ENCODE assay signal across 9 cellular contexts in genomic region chr7:129187681-129188371, GRCh38. TPM values are rescaled to one million over a fixed set of nuclear protein-coding genes. Genes with fewer than 3 reads are reported as not detected.
DNase-seq lines count a peak whose midpoint lies in the region; ATAC-seq and TF ChIP-seq lines count a peak whose summit lies in the region.
"Had no signal": no experiment of that assay in that cellular context is flagged by ENCODE, and none has a peak within 500 bp of the region (broad histone marks: within the 10 kb centered on the region; RNA-seq: fewer than 3 reads in every experiment).

No MANE protein-coding gene starts in this region.

- H3K79me1 ChIP-seq in H9 (ENCODE audit: insufficient read depth, low read depth, low read length, poor library complexity, severe bottlenecking): peaks cover 6% of the 10 kb centered on the region

- H2BK12ac ChIP-seq in H9 (ENCODE audit: insufficient read length, low read depth, low read length): no peak overlapping the region

- H2BK5ac ChIP-seq in H9 (ENCODE audit: insufficient read length, low read length): no peak overlapping the region

- H3K18ac ChIP-seq in H9 (ENCODE audit: insufficient read length, low read depth, low read length): peak overlapping the region; percentile 41

- peaks cover 13% of the 10 kb centered on the region; the same call in 1 of the 2 replicates for H3K27me3 ChIP-seq in ACC112 (ENCODE audit: insufficient read depth, low read length)
- H3K27me3 ChIP-seq in H9 (ENCODE audit: insufficient read depth, low read length): peaks cover 3% of the 10 kb centered on the region; the same call in 1 of the 2 replicates
- H3K27me3 ChIP-seq in mucosa of rectum (ENCODE audit: control insufficient read depth in 2 of 2, insufficient read depth in 2 of 2, low read length in 2 of 2): peaks cover 14 to 21% of the 10 kb centered on the region in 2 donors
- H3K27me3 ChIP-seq: adrenal gland had no signal

- H3K27me3 Mint-ChIP-seq in H9 (ENCODE audit: low read depth): peaks cover 23% of the 10 kb centered on the region

- peaks cover 8 to 11% (median 9%) of the 10 kb centered on the region in 3 experiments; a peak in 6 of 7 replicates for H3K36me3 Mint-ChIP-seq in H9 (ENCODE audit: insufficient read depth in 1 of 3, low read depth in 3 of 3)

- no peak overlapping the region for H3K23ac ChIP-seq in H9 (ENCODE audit: insufficient read length, low read depth, low read length)

- no peak overlapping the region for H4K91ac ChIP-seq in H9 (ENCODE audit: insufficient read length, low read depth, low read length)

- H3K4me2 ChIP-seq in H9 (ENCODE audit: insufficient read depth, insufficient read length, low read length): peak overlapping the region; percentile 96

- H3K4me1 ChIP-seq in ACC112 (ENCODE audit: control insufficient read depth, insufficient read depth, low read length, unreplicated experiment) (no peaks in the 10 kb centered on the region), H9 (ENCODE audit: insufficient read depth, low read length) (no peaks in the 10 kb centered on the region; the same call in none of the 2 replicates), mucosa of rectum (ENCODE audit: control insufficient read depth in 2 of 2, insufficient read depth in 2 of 2, low read length in 2 of 2) (peaks cover 2 to 3% of the 10 kb centered on the region in 2 donors)

- H3K9ac ChIP-seq in H9 (ENCODE audit: extremely low read depth, insufficient read length, low read length) (peak overlapping the region; percentile 31), mucosa of rectum (ENCODE audit: low read depth in 1 of 2, low read length in 2 of 2) (peak overlapping the region in 1 of 2 donors; percentile 30)

- peak overlapping the region; percentile 77 to 78 for H3K4me3 Mint-ChIP-seq in H9

- no peak for ATAC-seq in HG03175 (IDR thresholded peaks at IDR 0.05; ENCODE audit: unreplicated experiment)

- H3T11ph ChIP-seq in H9 (ENCODE audit: low read length): no peak overlapping the region

- H2AFZ ChIP-seq in ACC112 (ENCODE audit: low read length, unreplicated experiment) (no peak overlapping the region), H9 (ENCODE audit: low read length) (no peak overlapping the region)

- H4K20me1 ChIP-seq in H9 (ENCODE audit: control insufficient read depth, insufficient read depth, insufficient read length): no peaks in the 10 kb centered on the region

- H3K23me2 ChIP-seq in H9 (ENCODE audit: insufficient read length, low read depth, low read length, poor library complexity, severe bottlenecking): peaks cover 10% of the 10 kb centered on the region

- no peaks in the 10 kb centered on the region for H3K9me3 Mint-ChIP-seq in H9

- H4K5ac ChIP-seq in H9 (ENCODE audit: insufficient read length, low read depth, low read length): no peak overlapping the region

- H3K14ac ChIP-seq in H9 (ENCODE audit: insufficient read depth, low read length): peak overlapping the region; percentile 38; the same call in 1 of the 2 replicates

- H3K4me1 Mint-ChIP-seq in H9: peaks cover 34 to 39% of the 10 kb centered on the region in 2 experiments

- no peaks in the 10 kb centered on the region for H3K9me3 ChIP-seq in H9 (ENCODE audit: control insufficient read depth, low read depth, low read length)
- H3K9me3 ChIP-seq in mucosa of rectum (ENCODE audit: control insufficient read depth in 2 of 2, low read length in 2 of 2): no peaks in the 10 kb centered on the region
- H3K9me3 ChIP-seq: adrenal gland had no signal

- no peak for DNase-seq in H9
- DNase-seq in cardiac fibroblast (ENCODE audit: low read depth in 2 of 2): no peak
- no peak for DNase-seq in 8988T
- DNase-seq in NCI-H226: no peak
- no peak for DNase-seq in NCI-H446 treated with DMSO at 0.1 percent for 48 hours (lab: John Stamatoyannopoulos, UW)

- H2BK20ac ChIP-seq in H9 (ENCODE audit: low read depth, low read length, poor library complexity, severe bottlenecking): no peak overlapping the region

- H2BK15ac ChIP-seq in H9 (ENCODE audit: low read depth, low read length): no peak overlapping the region

- H2BK120ac ChIP-seq in H9 (ENCODE audit: low read depth, low read length, poor library complexity, severe bottlenecking): no peak overlapping the region

- TF ChIP-seq CTCF in H9 (conservative IDR thresholded peaks at IDR 0.05): no peak
- no peak for TF ChIP-seq CTCF in cardiac fibroblast (IDR thresholded peaks at IDR 0.05; ENCODE audit: low read depth, low read length)

- H3K36me3 ChIP-seq in ACC112 (ENCODE audit: insufficient read depth, low read length) (no peaks in the 10 kb centered on the region), mucosa of rectum (ENCODE audit: control insufficient read depth in 2 of 2, insufficient read depth in 2 of 2, low read length in 2 of 2) (no peaks in the 10 kb centered on the region)
- H3K36me3 ChIP-seq: adrenal gland had no signal

- H3K4ac ChIP-seq in H9 (ENCODE audit: low read depth, low read length): no peak overlapping the region

- H3K56ac ChIP-seq in H9 (ENCODE audit: insufficient read length, low read depth, low read length): no peak overlapping the region

- H3K4me3 ChIP-seq in ACC112 (ENCODE audit: low read depth, low read length) (peak overlapping the region; percentile 79), cardiac fibroblast (replicated peaks in 1 of 2; ENCODE audit: low read depth in 2 of 2, low read length in 2 of 2) (peak overlapping the region; percentile 60 to 63), mucosa of rectum (ENCODE audit: low read length in 2 of 2) (peak overlapping the region; percentile 44 to 53)

- no peak overlapping the region for H2AK5ac ChIP-seq in H9 (ENCODE audit: insufficient read length, low read length)

- H4K8ac ChIP-seq in H9 (replicated peaks; ENCODE audit: insufficient read length, low read depth, low read length): no peak overlapping the region

- whole genome bisulfite sequencing in H9 (ENCODE audit: extremely low coverage, insufficient read length, low lambda C conversion rate): no CpG with 5 or more reads among the region's 14 CpGs

- peak overlapping the region in 2 of 3 experiments; percentile 85 to 90; a peak in 4 of 7 replicates for H3K27ac Mint-ChIP-seq in H9

- no peaks in the 10 kb centered on the region for H3K79me2 ChIP-seq in ACC112 (ENCODE audit: control insufficient read depth, insufficient read depth, low read length, unreplicated experiment)
- H3K79me2 ChIP-seq in H9 (ENCODE audit: insufficient read depth, low read length): peaks cover 23% of the 10 kb centered on the region; the same call in 1 of the 2 replicates

- H3K27ac ChIP-seq in ACC112 (ENCODE audit: low read depth, low read length) (no peak overlapping the region), H9 (ENCODE audit: insufficient read length, low read depth, low read length) (no peak overlapping the region), mucosa of rectum (ENCODE audit: low read depth in 2 of 2, low read length in 2 of 2) (no peak overlapping the region)

RNA-seq across cellular contexts. Expression of gene SMO, which starts 0.6 kb away (rescaled TPM):
- total RNA-seq in H9 (2021): 66.8 and 70.0 TPM in 2 replicates

RNA-seq across cellular contexts. Expression of gene AHCYL2, which starts 37.0 kb away (rescaled TPM):
- total RNA-seq in H9 (2021): 23.2 and 26.0 TPM in 2 replicates

RNA-seq across cellular contexts. Expression of gene TSPAN33, which starts 43.3 kb away (rescaled TPM):
- total RNA-seq in H9 (2021): 34.7 and 36.7 TPM in 2 replicates
